ENCODE assay signal across 25 cellular contexts in the genomic region with DNA sequence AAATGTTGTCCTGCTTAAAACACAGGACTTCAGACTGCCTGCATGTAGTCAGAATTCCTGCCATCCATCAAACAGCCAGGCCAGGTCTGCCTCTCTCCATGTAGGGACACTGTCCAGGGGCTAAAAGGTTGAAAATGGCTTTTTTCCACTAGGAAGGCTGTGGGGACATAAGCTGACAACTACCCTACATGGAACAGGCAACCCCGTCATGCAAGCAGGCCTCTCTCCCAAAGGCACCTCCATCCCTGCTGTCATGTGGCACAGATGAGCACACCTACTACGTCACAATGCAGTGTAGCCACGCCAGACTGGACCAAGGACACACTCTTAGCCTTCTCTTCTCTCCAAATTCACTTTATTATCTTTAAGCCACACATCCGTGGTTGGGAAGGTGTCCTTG. TPM values are rescaled to one million over a fixed set of nuclear protein-coding genes. Genes with fewer than 3 reads are reported as not detected.
DNase-seq lines count a peak whose midpoint lies in the region; ATAC-seq, FAIRE-seq and TF ChIP-seq lines count a peak whose summit lies in the region.
"Had no signal": no experiment of that assay in that cellular context is flagged by ENCODE, and none has a peak within 500 bp of the region (broad histone marks: within the 10 kb centered on the region; RNA-seq: fewer than 3 reads in every experiment).

No MANE protein-coding gene starts in this region.

- DNase-seq in HFFc6 (no peak), endodermal cell (peak; percentile 28), HepG2 (ENCODE audit: low spot score) (no peak), gastrocnemius medialis (peak in 1 of 2 donors; percentile 11), pancreas (no peak), Karpas-422 (no peak), HAP-1 (ENCODE audit: low spot score in 2 of 2) (no peak)
- no peak for DNase-seq in stimulated activated CD4-positive, alpha-beta T cell treated with anti-CD3 and anti-CD28 coated beads, Interleukin-4, amount 100 ng/mL, for 1 hour
- DNase-seq: ACHN; activated CD4-positive, alpha-beta T cell treated with anti-CD3 and anti-CD28 coated beads, Interleukin-2, amount 10 ng/mL, durations not matched to agents 7 days and 5 days; activated effector memory CD4-positive, alpha-beta T cell treated with anti-CD3 and anti-CD28 coated beads, Interleukin-2, amount 50 U/mL, for 16 hours; C1 segment of cervical spinal cord; Calu3; EL; foreskin fibroblast; kidney; MV-4-11; naive thymus-derived CD8-positive, alpha-beta T cell; NCI-H1694 treated with DMSO at 0.1 percent for 48 hours; NCI-H226; OCI-M1; T-helper 1 cell had no signal

- H3K9ac ChIP-seq in endodermal cell (ENCODE audit: extremely low read depth, low read length, poor library complexity, severe bottlenecking) (no peak overlapping the region), HepG2 (ENCODE audit: insufficient read depth, low read depth, low read length) (no peak overlapping the region), Karpas-422 (ENCODE audit: low read length) (no peak overlapping the region)

- H3K9me3 Mint-ChIP-seq in HFFc6 (no peaks in the 10 kb centered on the region), endodermal cell (no peaks in the 10 kb centered on the region)
- H3K9me3 Mint-ChIP-seq: activated CD4-positive, alpha-beta T cell treated with anti-CD3 and anti-CD28 coated beads, Interleukin-2, amount 10 ng/mL, durations not matched to agents 7 days and 5 days; memory B cell; naive thymus-derived CD8-positive, alpha-beta T cell had no signal

- WGBS in endodermal cell (ENCODE audit: insufficient coverage in 1 of 2, insufficient read length in 1 of 2), 2 experiments: 95 to 100% methylated on average over 1 to 4 of the region's 4 CpGs
- 100% methylated on average over 4 of the region's 4 CpGs for WGBS in HepG2 (ENCODE audit: low lambda C conversion rate)
- WGBS in pancreas, 2 donors: 75 to 84% methylated on average over 4 of the region's 4 CpGs

- H4K20me1 ChIP-seq in HepG2 (ENCODE audit: insufficient read depth, low read length) (peaks cover 15% of the 10 kb centered on the region; the same call in 1 of the 2 replicates), Karpas-422 (ENCODE audit: insufficient read depth, low read depth, low read length) (no peaks in the 10 kb centered on the region)

- POLR2A ChIA-PET in HepG2 (lab: Yijun Ruan, JAX): no interaction called here

- H3K4me3 Mint-ChIP-seq in HFFc6: no peak overlapping the region
- H3K4me3 Mint-ChIP-seq in endodermal cell: no peak overlapping the region
- H3K4me3 Mint-ChIP-seq: activated CD4-positive, alpha-beta T cell treated with anti-CD3 and anti-CD28 coated beads, Interleukin-2, amount 10 ng/mL, durations not matched to agents 7 days and 5 days; memory B cell; naive thymus-derived CD8-positive, alpha-beta T cell had no signal

- H3K79me2 ChIP-seq in HepG2 (ENCODE audit: insufficient read depth, low read length) (peaks cover 37% of the 10 kb centered on the region), Karpas-422 (ENCODE audit: low read length) (no peaks in the 10 kb centered on the region)

- H3K27me3 Mint-ChIP-seq in HFFc6 (ENCODE audit: insufficient read depth) (peaks cover 9% of the 10 kb centered on the region; the same call in 1 of the 2 replicates), endodermal cell (ENCODE audit: insufficient read depth) (no peaks in the 10 kb centered on the region)
- H3K27me3 Mint-ChIP-seq: activated CD4-positive, alpha-beta T cell treated with anti-CD3 and anti-CD28 coated beads, Interleukin-2, amount 10 ng/mL, durations not matched to agents 7 days and 5 days; naive thymus-derived CD8-positive, alpha-beta T cell had no signal

- TF ChIP-seq RAD21 in HepG2 (CRISPR knock-in tag; IDR thresholded peaks at IDR 0.05): no peak

- H3K36me3 Mint-ChIP-seq in HFFc6 (ENCODE audit: low read depth): peaks cover 30% of the 10 kb centered on the region
- peaks cover 20% of the 10 kb centered on the region for H3K36me3 Mint-ChIP-seq in endodermal cell (ENCODE audit: low read depth)
- H3K36me3 Mint-ChIP-seq: memory B cell; naive thymus-derived CD8-positive, alpha-beta T cell had no signal

- H3K4me3 ChIP-seq in endodermal cell (ENCODE audit: low read length) (no peak overlapping the region), HepG2 (replicated peaks in 1 of 3; ENCODE audit: insufficient read depth in 1 of 3, low read depth in 2 of 3, low read length in 3 of 3) (no peak overlapping the region), gastrocnemius medialis (no peak overlapping the region), pancreas (no peak overlapping the region), Karpas-422 (ENCODE audit: low read length) (no peak overlapping the region), HAP-1 (no peak overlapping the region)
- H3K4me3 ChIP-seq: K562 had no signal

- TF ChIP-seq CTCF in HFFc6 (IDR thresholded peaks at IDR 0.05): no peak
- no peak for TF ChIP-seq CTCF in endodermal cell (conservative IDR thresholded peaks at IDR 0.05)
- TF ChIP-seq CTCF in HepG2 (CRISPR knock-in tag; IDR thresholded peaks at IDR 0.05): no peak
- no peak for TF ChIP-seq CTCF in gastrocnemius medialis (IDR thresholded peaks at IDR 0.05 in 4 of 5, conservative IDR thresholded peaks at IDR 0.05 in 1 of 5)
- no peak for TF ChIP-seq CTCF in pancreas (IDR thresholded peaks at IDR 0.05)

- in situ Hi-C loops in HepG2 (cut with HindIII; ENCODE audit: extremely low pct_ligation_motif_present, low pct_unique_long_range_greater_than_20kb): no loop called here
- in situ Hi-C loops in gastrocnemius medialis (cut with MboI; ENCODE audit: low sequenced_read_pairs in 4 of 4): no loop called here
- in situ Hi-C loops in HAP-1 (cut with MboI; ENCODE audit: low sequenced_read_pairs): no loop called here

- H3K9me3 ChIP-seq in endodermal cell (ENCODE audit: control insufficient read depth, low read length) (no peaks in the 10 kb centered on the region), HepG2 (ENCODE audit: low read length) (no peaks in the 10 kb centered on the region), gastrocnemius medialis (no peaks in the 10 kb centered on the region), pancreas (no peaks in the 10 kb centered on the region), Karpas-422 (ENCODE audit: low read length) (no peaks in the 10 kb centered on the region), HAP-1 (no peaks in the 10 kb centered on the region)

- FAIRE-seq in HepG2 (lab: Jason Lieb, UNC): no peak
- no peak for FAIRE-seq in pancreas (lab: Jason Lieb, UNC)
- FAIRE-seq: bronchial epithelial cell, K562, kidney had no signal

- TF ChIP-seq EP300 in HepG2 (IDR thresholded peaks at IDR 0.05; ENCODE audit: low read depth in 2 of 2, low read length in 2 of 2) (no peak), HepG2 (CRISPR knock-in tag; IDR thresholded peaks at IDR 0.05; ENCODE audit: borderline replicate concordance) (no peak)

- H3K27me3 ChIP-seq in endodermal cell (ENCODE audit: control insufficient read depth, insufficient read depth, low read length, poor library complexity, severe bottlenecking): no peaks in the 10 kb centered on the region
- no peaks in the 10 kb centered on the region for H3K27me3 ChIP-seq in HepG2 (ENCODE audit: control insufficient read depth in 1 of 2, insufficient read depth in 2 of 2, low read length in 2 of 2)
- no peaks in the 10 kb centered on the region for H3K27me3 ChIP-seq in gastrocnemius medialis
- H3K27me3 ChIP-seq in pancreas: no peaks in the 10 kb centered on the region
- H3K27me3 ChIP-seq in Karpas-422 (ENCODE audit: low read length): no peaks in the 10 kb centered on the region
- no peaks in the 10 kb centered on the region for H3K27me3 ChIP-seq in HAP-1 (ENCODE audit: low read depth)

- H3K27ac ChIP-seq in endodermal cell (ENCODE audit: low read depth, low read length): no peak overlapping the region
- no peak overlapping the region for H3K27ac ChIP-seq in HepG2 (ENCODE audit: extremely low read length, insufficient read depth, low read length)
- H3K27ac ChIP-seq in gastrocnemius medialis: peak overlapping the region; percentile 3 to 39 (median 12)
- H3K27ac ChIP-seq in pancreas: no peak overlapping the region
- no peak overlapping the region for H3K27ac ChIP-seq in Karpas-422 (ENCODE audit: low read length)

- H3K4me1 ChIP-seq in endodermal cell (ENCODE audit: control insufficient read depth, insufficient read depth, low read length): no peaks in the 10 kb centered on the region
- H3K4me1 ChIP-seq in HepG2 (ENCODE audit: insufficient read depth, low read length): peaks cover 61% of the 10 kb centered on the region
- peaks cover 48 to 58% of the 10 kb centered on the region in 2 donors for H3K4me1 ChIP-seq in gastrocnemius medialis
- peaks cover 0 to 5% (median 5%) of the 10 kb centered on the region in 3 donors for H3K4me1 ChIP-seq in pancreas
- no peaks in the 10 kb centered on the region for H3K4me1 ChIP-seq in Karpas-422 (ENCODE audit: low read length)
- H3K4me1 ChIP-seq in HAP-1: peaks cover 6% of the 10 kb centered on the region; the same call in 1 of the 2 replicates

- H3K4me2 ChIP-seq in HepG2 (ENCODE audit: low read depth, low read length) (no peak overlapping the region), Karpas-422 (ENCODE audit: low read depth, low read length, poor library complexity, severe bottlenecking) (no peak overlapping the region)

- H2AFZ ChIP-seq in HepG2 (ENCODE audit: low read length): no peak overlapping the region
- H2AFZ ChIP-seq in Karpas-422 (ENCODE audit: low read length): no peak overlapping the region

- H3K4me1 Mint-ChIP-seq in HFFc6 (ENCODE audit: low read depth) (peaks cover 60% of the 10 kb centered on the region), endodermal cell (no peaks in the 10 kb centered on the region)
- H3K4me1 Mint-ChIP-seq: memory B cell had no signal

- peak overlapping the region; percentile 31 for H3K27ac Mint-ChIP-seq in HFFc6
- no peak overlapping the region for H3K27ac Mint-ChIP-seq in endodermal cell
- H3K27ac Mint-ChIP-seq: activated CD4-positive, alpha-beta T cell treated with anti-CD3 and anti-CD28 coated beads, Interleukin-2, amount 10 ng/mL, durations not matched to agents 7 days and 5 days; memory B cell had no signal

- TF ChIP-seq POLR2A in HepG2 (IDR thresholded peaks at IDR 0.05; ENCODE audit: insufficient read depth in 1 of 2, low read depth in 2 of 2, low read length in 2 of 2) (no peak), gastrocnemius medialis (IDR thresholded peaks at IDR 0.05) (no peak)

- ATAC-seq in HepG2 (no peak), gastrocnemius medialis (no peak), pancreas (no peak)
- ATAC-seq: K562; naive thymus-derived CD8-positive, alpha-beta T cell had no signal

- H3K9me2 ChIP-seq in Karpas-422 (replicated peaks; ENCODE audit: insufficient read depth, low read length): no peaks in the 10 kb centered on the region

- H3K36me3 ChIP-seq in endodermal cell (ENCODE audit: control insufficient read depth, insufficient read depth, low read length) (peaks cover 32% of the 10 kb centered on the region), HepG2 (replicated peaks in 1 of 2; ENCODE audit: control insufficient read depth in 1 of 2, insufficient read depth in 2 of 2, low read length in 2 of 2) (peaks cover 6 to 8% of the 10 kb centered on the region in 2 experiments; a peak in 3 of 5 replicates), gastrocnemius medialis (no peaks in the 10 kb centered on the region), pancreas (no peaks in the 10 kb centered on the region), Karpas-422 (ENCODE audit: insufficient read depth, low read length) (no peaks in the 10 kb centered on the region), HAP-1 (replicated peaks) (no peaks in the 10 kb centered on the region)

- CTCF ChIA-PET in HepG2 (lab: Yijun Ruan, JAX; ENCODE audit: low intra/inter-chr PET ratio, low total read pairs): no interaction called here

- BruUV-seq in HepG2 (replicated peaks; lab: Mats Ljungman, UMichigan): no TSS peak

- intact Hi-C loops in HepG2 (cut with micrococcal nuclease; ENCODE audit: unreplicated experiment): loop anchor here (5.0 kb wide), 1 partner anchor 78 kb away; no protein-coding TSS in a partner anchor
- intact Hi-C loops in gastrocnemius medialis (cut with DNase I; ENCODE audit: low total_unique reads): no loop called here
- intact Hi-C loops in pancreas (cut with DNase I): no loop called here

RNA-seq across cellular contexts. Expression of a gene that starts 40.8 kb away (rescaled TPM):
- total RNA-seq in HFFc6 (2021; fragmentation: NEBNext Ultra II Directional; extraction: Animal tissue kit (Norgen Biotek cat#: 25700)): 10 to 100 TPM; 43.5 to 54.8 (median 44.9) TPM
- total RNA-seq in endodermal cell (10 to 100 TPM; 26.2 to 35.4 TPM), HepG2 (2016; rRNA removed; fragmentation: Illumina TruSeq; extraction: Trizol) (7.1 and 7.3 TPM in 2 replicates), gastrocnemius medialis (10 to 100 TPM; 11.5 to 34.1 (median 18.8) TPM), pancreas (10 to 100 TPM in 2 of 6 donors, 1 to 10 TPM in 4; 6.0 to 12.5 (median 8.3) TPM)
- polyA plus RNA-seq in endodermal cell (2013, experiment 1 of 2): 15.3 TPM
- polyA plus RNA-seq in endodermal cell (2013, experiment 2 of 2): 15.9 TPM
- total RNA-seq in HepG2 (2016; cell fraction: cytosol; rRNA removed; fragmentation: Illumina TruSeq; extraction: Trizol; ENCODE audit: low read depth): 1.7 and 1.8 TPM in 2 replicates
- 7.0 and 7.2 TPM in 2 replicates for total RNA-seq in HepG2 (2016; cell fraction: insoluble cytoplasmic fraction; rRNA removed; fragmentation: Illumina TruSeq; extraction: Trizol)
- 4.2 and 4.3 TPM in 2 replicates for total RNA-seq in HepG2 (2016; cell fraction: membrane; rRNA removed; fragmentation: Illumina TruSeq; extraction: Trizol)
- 6.9 and 7.7 TPM in 2 replicates for total RNA-seq in HepG2 (2016; cell fraction: nucleus; rRNA removed; fragmentation: Illumina TruSeq; extraction: Trizol)
- polyA plus RNA-seq in HepG2 (2011; rRNA removed) (8.5 and 9.1 TPM in 2 replicates), pancreas (1 to 10 TPM; 3.8 to 6.7 TPM)
- 6.4 and 10.3 TPM in 2 replicates for polyA plus RNA-seq in HepG2 (2011; cell fraction: cytosol; rRNA removed)
- polyA plus RNA-seq in HepG2 (2011; cell fraction: nucleus; rRNA removed): 11.4 and 12.5 TPM in 2 replicates
- 10.4 and 11.8 TPM in 2 replicates for polyA plus RNA-seq in HepG2 (2012)
- polyA plus RNA-seq in HepG2 (2016; cell fraction: cytosol; fragmentation: Illumina TruSeq; extraction: Trizol; ENCODE audit: low read depth): 0.38 TPM in 2 replicates
- 10.2 and 11.9 TPM in 2 replicates for polyA plus RNA-seq in HepG2 (2016; cell fraction: insoluble cytoplasmic fraction; fragmentation: Illumina TruSeq; extraction: Trizol; ENCODE audit: low read depth)
- 2.2 and 2.4 TPM in 2 replicates for polyA plus RNA-seq in HepG2 (2016; cell fraction: membrane; fragmentation: Illumina TruSeq; extraction: Trizol; ENCODE audit: low read depth)
- 13.3 and 13.4 TPM in 2 replicates for polyA plus RNA-seq in HepG2 (2016; cell fraction: nucleus; fragmentation: Illumina TruSeq; extraction: Trizol; ENCODE audit: insufficient read depth, low read depth)
- polyA minus RNA-seq in HepG2 (2011; rRNA and poly(A)+ RNA removed; ENCODE audit: low replicate concordance): 11.2 and 18.2 TPM in 2 replicates
- polyA minus RNA-seq in HepG2 (2011; cell fraction: cytosol; rRNA and poly(A)+ RNA removed): 11.8 and 11.9 TPM in 2 replicates
- polyA minus RNA-seq in HepG2 (2011; cell fraction: nucleus; rRNA and poly(A)+ RNA removed): 10.8 and 11.6 TPM in 2 replicates
- total RNA-seq in Karpas-422 (2014; rRNA removed; shearing (Covaris generic); ENCODE audit: low replicate concordance): not detected in 2 replicates

Comparison
In these comparisons a context has a peak if more than half of its experiments do, and no peak if none do; other contexts are left out.
1. H3K27ac ChIP-seq: peak in gastrocnemius medialis (4 of 4); none in endodermal cell (single experiment), HepG2 (single experiment), pancreas (0 of 4) and Karpas-422 (single experiment).